In the genomic region with DNA sequence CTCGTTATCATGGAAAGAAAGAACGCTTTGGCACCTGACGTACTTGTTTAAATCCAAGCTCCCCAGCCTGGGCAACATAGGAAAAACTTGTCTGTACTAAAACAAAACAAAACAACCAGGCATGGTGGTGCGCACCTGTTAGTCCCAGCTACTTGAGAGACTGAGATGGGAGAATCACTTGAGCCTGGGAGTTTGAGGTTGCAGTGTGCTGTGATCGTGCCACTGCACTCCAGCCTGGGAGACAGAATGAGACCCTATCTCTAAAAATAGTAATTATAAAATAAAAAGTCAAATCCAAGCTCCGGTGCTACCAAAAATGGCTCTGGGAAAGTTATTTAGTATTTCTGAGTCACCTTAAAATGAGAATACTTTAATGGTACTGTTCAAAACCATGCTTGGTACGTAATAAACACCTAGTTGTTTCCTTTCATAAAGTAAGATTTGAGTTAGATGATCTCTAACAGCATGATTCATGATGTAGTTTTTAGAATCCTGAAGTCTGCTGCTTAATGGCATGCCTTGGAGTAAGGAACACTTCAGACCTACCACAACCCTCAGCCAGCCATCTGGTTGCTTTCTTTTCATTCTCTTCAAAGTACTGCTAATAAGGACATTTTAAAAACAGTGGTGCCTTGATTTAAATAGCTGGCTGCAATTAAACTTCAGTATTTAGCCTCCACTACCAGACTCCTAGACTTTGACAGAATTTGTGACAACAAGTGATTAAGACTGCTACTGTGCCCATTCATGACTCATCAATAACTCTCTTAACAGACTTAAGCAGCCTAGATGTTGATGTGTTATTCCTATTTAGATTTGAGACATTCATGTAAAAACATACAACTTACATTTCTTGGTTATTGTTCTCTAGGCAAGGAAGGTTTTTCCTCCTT, we compare ENCODE assay signal across 20 cellular contexts. TPM values are rescaled to one million over a fixed set of nuclear protein-coding genes. Genes with fewer than 3 reads are reported as not detected.
A peak's percentile ranks its signal among the peaks of the same experiment; 100 is the strongest.
DNase-seq lines count a peak whose midpoint lies in the region; ATAC-seq, FAIRE-seq and TF ChIP-seq lines count a peak whose summit lies in the region.
"Had no signal": no experiment of that assay in that cellular context is flagged by ENCODE, and none has a peak within 500 bp of the region (broad histone marks: within the 10 kb centered on the region; RNA-seq: fewer than 3 reads in every experiment).

No MANE protein-coding gene starts in this region.

- CTCF ChIA-PET in PC-9 (lab: Charles Lee) = no interaction called here
- CTCF ChIA-PET in endothelial cell of umbilical vein (lab: Charles Lee) = no interaction called here

- H3K4me1 ChIP-seq in PC-9 (replicated peaks; ENCODE audit: insufficient read depth) = peaks cover under 1% of the 10 kb centered on the region; the same call in 1 of the 2 replicates
- H3K4me1 ChIP-seq in endothelial cell of umbilical vein (ENCODE audit: control insufficient read depth, extremely low read depth, insufficient read depth, low read length) = no peaks in the 10 kb centered on the region
- no peaks in the 10 kb centered on the region for H3K4me1 ChIP-seq in MM.1S (ENCODE audit: low read length)
- H3K4me1 ChIP-seq: upper lobe of left lung had no signal

- H3K4me3 Mint-ChIP-seq in activated T-cell treated with anti-CD3 and anti-CD28 coated beads, Interleukin-2, amount 50 U/mL, for 4 hours = no peak overlapping the region
- no peak overlapping the region for H3K4me3 Mint-ChIP-seq in stimulated activated effector memory CD8-positive, alpha-beta T cell treated with anti-CD3 and anti-CD28 coated beads, Interleukin-12 subunit alpha, Interleukin-12 subunit beta, amount 100 ng/mL, for 72 hours
- no peak overlapping the region for H3K4me3 Mint-ChIP-seq in stimulated activated memory B cell treated with anti-CD40 and anti-IgM and Interleukin-4, amounts not matched to agents 10 μg/mL and 1 μg/mL and 100 μg/mL, for 72 hours
- H3K4me3 Mint-ChIP-seq: B cell, endodermal cell had no signal

- H3K4me2 ChIP-seq in PC-9 (no peak overlapping the region), endothelial cell of umbilical vein (ENCODE audit: insufficient read depth, low read length) (no peak overlapping the region), MM.1S (ENCODE audit: low read depth, low read length) (no peak overlapping the region)

- FAIRE-seq in endothelial cell of umbilical vein (lab: Jason Lieb, UNC) = peak; percentile 37

- H3K9me2 ChIP-seq in PC-9 (ENCODE audit: insufficient read depth) (no peaks in the 10 kb centered on the region), MM.1S (replicated peaks; ENCODE audit: insufficient read depth, low read length) (no peaks in the 10 kb centered on the region)

- TF ChIP-seq CTCF in PC-9 (conservative IDR thresholded peaks at IDR 0.05) (no peak), endothelial cell of umbilical vein (IDR thresholded peaks at IDR 0.05; ENCODE audit: extremely low read depth in 1 of 2, insufficient read depth in 1 of 2, low read depth in 1 of 2, low read length in 2 of 2) (no peak), MM.1S (IDR thresholded peaks at IDR 0.05; ENCODE audit: low read length) (no peak)

- dilution Hi-C loops in endothelial cell of umbilical vein (cut with MboI; ENCODE audit: extremely low pct_ligation_motif_present, low sequenced_read_pairs) = no loop called here

- no peaks in the 10 kb centered on the region for H3K27me3 Mint-ChIP-seq in activated T-cell treated with anti-CD3 and anti-CD28 coated beads, Interleukin-2, amount 50 U/mL, for 4 hours (ENCODE audit: low read depth)
- H3K27me3 Mint-ChIP-seq in stimulated activated memory B cell treated with anti-CD40 and anti-IgM and Interleukin-4, amounts not matched to agents 10 μg/mL and 1 μg/mL and 100 μg/mL, for 72 hours = no peaks in the 10 kb centered on the region
- H3K27me3 Mint-ChIP-seq: B cell had no signal

- H4K20me1 ChIP-seq in PC-9 (ENCODE audit: insufficient read depth) (no peaks in the 10 kb centered on the region), endothelial cell of umbilical vein (replicated peaks; ENCODE audit: control insufficient read depth, extremely low read depth, insufficient read depth, low read length) (no peaks in the 10 kb centered on the region), MM.1S (ENCODE audit: insufficient read depth, low read length) (no peaks in the 10 kb centered on the region)

- peaks cover 84% of the 10 kb centered on the region for H3K79me2 ChIP-seq in PC-9 (ENCODE audit: low read depth)
- H3K79me2 ChIP-seq in endothelial cell of umbilical vein (ENCODE audit: control insufficient read depth, insufficient read depth, low read length) = peaks cover 2% of the 10 kb centered on the region
- 0 out of 2 replicates have a peak, but pooled peaks cover 4% of the 10 kb centered on the region for H3K79me2 ChIP-seq in MM.1S (ENCODE audit: low read length)

- no peaks in the 10 kb centered on the region for H3K9me3 Mint-ChIP-seq in activated T-cell treated with anti-CD3 and anti-CD28 coated beads, Interleukin-2, amount 50 U/mL, for 4 hours
- no peaks in the 10 kb centered on the region for H3K9me3 Mint-ChIP-seq in stimulated activated effector memory CD8-positive, alpha-beta T cell treated with anti-CD3 and anti-CD28 coated beads, Interleukin-12 subunit alpha, Interleukin-12 subunit beta, amount 100 ng/mL, for 72 hours
- no peaks in the 10 kb centered on the region for H3K9me3 Mint-ChIP-seq in stimulated activated memory B cell treated with anti-CD40 and anti-IgM and Interleukin-4, amounts not matched to agents 10 μg/mL and 1 μg/mL and 100 μg/mL, for 72 hours
- H3K9me3 Mint-ChIP-seq: endodermal cell had no signal

- H3K27me3 ChIP-seq in PC-9 (ENCODE audit: insufficient read depth, low read depth) = no peaks in the 10 kb centered on the region
- no peaks in the 10 kb centered on the region for H3K27me3 ChIP-seq in endothelial cell of umbilical vein (ENCODE audit: control insufficient read depth in 2 of 2, insufficient read depth in 2 of 2, low read length in 2 of 2)
- H3K27me3 ChIP-seq in MM.1S (replicated peaks; ENCODE audit: insufficient read depth, low read length) = no peaks in the 10 kb centered on the region
- H3K27me3 ChIP-seq: sigmoid colon, upper lobe of left lung had no signal

- H3K36me3 Mint-ChIP-seq in activated T-cell treated with anti-CD3 and anti-CD28 coated beads, Interleukin-2, amount 50 U/mL, for 4 hours (ENCODE audit: insufficient read depth) = peaks cover 10% of the 10 kb centered on the region
- H3K36me3 Mint-ChIP-seq in stimulated activated effector memory CD8-positive, alpha-beta T cell treated with anti-CD3 and anti-CD28 coated beads, Interleukin-12 subunit alpha, Interleukin-12 subunit beta, amount 100 ng/mL, for 72 hours = peaks cover 57% of the 10 kb centered on the region
- H3K36me3 Mint-ChIP-seq in stimulated activated memory B cell treated with anti-CD40 and anti-IgM and Interleukin-4, amounts not matched to agents 10 μg/mL and 1 μg/mL and 100 μg/mL, for 72 hours = peaks cover 6% of the 10 kb centered on the region

- no peak overlapping the region for H3K27ac Mint-ChIP-seq in stimulated activated effector memory CD8-positive, alpha-beta T cell treated with anti-CD3 and anti-CD28 coated beads, Interleukin-12 subunit alpha, Interleukin-12 subunit beta, amount 100 ng/mL, for 72 hours
- H3K27ac Mint-ChIP-seq in stimulated activated memory B cell treated with anti-CD40 and anti-IgM and Interleukin-4, amounts not matched to agents 10 μg/mL and 1 μg/mL and 100 μg/mL, for 72 hours = no peak overlapping the region
- H3K27ac Mint-ChIP-seq: B cell, endodermal cell had no signal

- H3K9me3 ChIP-seq in PC-9 (ENCODE audit: insufficient read depth, low read depth) (no peaks in the 10 kb centered on the region), endothelial cell of umbilical vein (replicated peaks; ENCODE audit: control insufficient read depth, insufficient read depth, low read length) (no peaks in the 10 kb centered on the region), MM.1S (replicated peaks; ENCODE audit: insufficient read depth, low read length) (no peaks in the 10 kb centered on the region)
- H3K9me3 ChIP-seq: sigmoid colon, upper lobe of left lung had no signal

- no peak overlapping the region for H2AFZ ChIP-seq in PC-9
- H2AFZ ChIP-seq in endothelial cell of umbilical vein (ENCODE audit: low read depth, low read length) = no peak overlapping the region
- no peak overlapping the region for H2AFZ ChIP-seq in MM.1S (ENCODE audit: low read length)

- intact Hi-C loops in PC-9 (cut with micrococcal nuclease; ENCODE audit: unreplicated experiment) (no loop called here), endothelial cell of umbilical vein (cut with micrococcal nuclease) (no loop called here)

- no peaks in the 10 kb centered on the region for H3K9me1 ChIP-seq in endothelial cell of umbilical vein (replicated peaks; ENCODE audit: control insufficient read depth, extremely low read depth, insufficient read depth, low read length)

- H3K36me3 ChIP-seq in PC-9 (ENCODE audit: low read depth) (peaks cover 7% of the 10 kb centered on the region), endothelial cell of umbilical vein (ENCODE audit: control insufficient read depth in 2 of 2, extremely low read depth in 1 of 2, insufficient read depth in 2 of 2, low read length in 2 of 2) (no peaks in the 10 kb centered on the region), MM.1S (replicated peaks; ENCODE audit: insufficient read depth, low read length) (no peaks in the 10 kb centered on the region)
- H3K36me3 ChIP-seq: sigmoid colon, upper lobe of left lung had no signal

- no peak overlapping the region for H3K9ac ChIP-seq in endothelial cell of umbilical vein (replicated peaks; ENCODE audit: extremely low read depth, insufficient read depth, low read length)
- H3K9ac ChIP-seq in MM.1S (ENCODE audit: low read length) = no peak overlapping the region

- 0 out of 2 replicates have a peak overlapping the region, but pooled peaks have one; percentile 12 for H3K27ac ChIP-seq in PC-9
- no peak overlapping the region for H3K27ac ChIP-seq in endothelial cell of umbilical vein (ENCODE audit: insufficient read depth, low read depth, low read length)
- no peak overlapping the region for H3K27ac ChIP-seq in MM.1S (ENCODE audit: low read length)
- H3K27ac ChIP-seq: sigmoid colon, upper lobe of left lung had no signal

- H3K4me3 ChIP-seq in PC-9 = no peak overlapping the region
- no peak overlapping the region for H3K4me3 ChIP-seq in endothelial cell of umbilical vein (replicated peaks in 1 of 3; ENCODE audit: insufficient read depth in 1 of 3, low read depth in 1 of 3, low read length in 3 of 3)
- H3K4me3 ChIP-seq in MM.1S (ENCODE audit: low read length) = no peak overlapping the region
- H3K4me3 ChIP-seq: sigmoid colon, upper lobe of left lung had no signal

- POLR2A ChIA-PET in PC-9 (lab: Charles Lee; ENCODE audit: unreplicated experiment) = no interaction called here
- POLR2A ChIA-PET in endothelial cell of umbilical vein (lab: Charles Lee) = no interaction called here

- BruUV-seq in PC-9 (replicated peaks; lab: Mats Ljungman, UMichigan) (no TSS peak), endothelial cell of umbilical vein (replicated peaks; lab: Mats Ljungman, UMichigan) (no TSS peak)

- H3K4me1 Mint-ChIP-seq in activated T-cell treated with anti-CD3 and anti-CD28 coated beads, Interleukin-2, amount 50 U/mL, for 4 hours (ENCODE audit: low read depth) = peaks cover 13% of the 10 kb centered on the region
- peaks cover 22% of the 10 kb centered on the region for H3K4me1 Mint-ChIP-seq in stimulated activated effector memory CD8-positive, alpha-beta T cell treated with anti-CD3 and anti-CD28 coated beads, Interleukin-12 subunit alpha, Interleukin-12 subunit beta, amount 100 ng/mL, for 72 hours
- peaks cover 1% of the 10 kb centered on the region for H3K4me1 Mint-ChIP-seq in stimulated activated memory B cell treated with anti-CD40 and anti-IgM and Interleukin-4, amounts not matched to agents 10 μg/mL and 1 μg/mL and 100 μg/mL, for 72 hours

- no peak for DNase-seq in activated T-cell treated with anti-CD3 and anti-CD28 coated beads, Interleukin-2, amount 50 U/mL, for 4 hours
- DNase-seq in activated T-cell treated with anti-CD3 and anti-CD28 coated beads, Interleukin-2, amount 50 U/mL, for 48 hours = no peak
- no peak for DNase-seq in PC-9
- DNase-seq in endothelial cell of umbilical vein (ENCODE audit: low read depth, low spot score) = peak; percentile 17
- DNase-seq in stimulated activated effector memory CD8-positive, alpha-beta T cell treated with anti-CD3 and anti-CD28 coated beads, Interleukin-12 subunit alpha, Interleukin-12 subunit beta, amount 100 ng/mL, for 72 hours (ENCODE audit: low spot score in 2 of 2) = no peak
- no peak for DNase-seq in UCSD-AML1 (lab: John Stamatoyannopoulos, UW; ENCODE audit: unreplicated experiment)
- DNase-seq in MM.1S = no peak
- DNase-seq: activated naive CD4-positive, alpha-beta T cell treated with Interleukin-2 at 50 U/mL for 16 hours; caudate nucleus; DMS79; endodermal cell; KG1; NCI-H1417; NCI-H446 treated with DMSO at 0.1 percent for 48 hours; OCI-M1; sigmoid colon; stimulated activated CD4-positive, alpha-beta T cell treated with anti-CD3 and anti-CD28 coated beads, Interleukin-4, amount 100 ng/mL, for 4 hours; upper lobe of left lung had no signal

- no peak for TF ChIP-seq POLR2A in endothelial cell of umbilical vein (IDR thresholded peaks at IDR 0.05; ENCODE audit: low read depth, low read length)

- H3F3A ChIP-seq in PC-9 (ENCODE audit: insufficient read depth, low read depth) = no peaks in the 10 kb centered on the region
- H3F3A ChIP-seq in MM.1S (ENCODE audit: insufficient read depth, low read length) = no peaks in the 10 kb centered on the region

- peak; percentile 53 to 56 for ATAC-seq in activated T-cell treated with anti-CD3 and anti-CD28 coated beads, Interleukin-2, amount 50 U/mL, for 4 hours
- peak; percentile 87 for ATAC-seq in stimulated activated effector memory CD8-positive, alpha-beta T cell treated with anti-CD3 and anti-CD28 coated beads, Interleukin-12 subunit alpha, Interleukin-12 subunit beta, amount 100 ng/mL, for 72 hours
- no peak for ATAC-seq in stimulated activated memory B cell treated with anti-CD40 and anti-IgM and Interleukin-4, amounts not matched to agents 10 μg/mL and 1 μg/mL and 100 μg/mL, for 72 hours

RNA-seq across cellular contexts. Expression of a gene that starts 8.4 kb away (rescaled TPM):
- 10 to 100 TPM; 27.7 to 38.3 (median 30.4) TPM for total RNA-seq in activated T-cell treated with anti-CD3 and anti-CD28 coated beads, Interleukin-2, amount 50 U/mL, for 4 hours
- total RNA-seq in PC-9 (2021) = 81.0 and 86.8 TPM in 2 replicates
- 35.0 and 37.2 TPM in 2 replicates for total RNA-seq in endothelial cell of umbilical vein
- 49.9 and 56.6 TPM in 2 replicates for polyA plus RNA-seq in endothelial cell of umbilical vein
- polyA plus RNA-seq in endothelial cell of umbilical vein (2011; cell fraction: cytosol; rRNA removed) = 45.3 and 46.8 TPM in 2 replicates
- 43.2 and 44.5 TPM in 2 replicates for polyA plus RNA-seq in endothelial cell of umbilical vein (2011; cell fraction: nucleus; rRNA removed)
- polyA plus RNA-seq in endothelial cell of umbilical vein (2012) = 33.7 and 36.0 TPM in 2 replicates
- 43.4 and 44.7 TPM in 2 replicates for polyA minus RNA-seq in endothelial cell of umbilical vein
- polyA minus RNA-seq in endothelial cell of umbilical vein (2011; cell fraction: cytosol; rRNA and poly(A)+ RNA removed) = 44.4 TPM
- 36.1 and 65.8 TPM in 2 replicates for polyA minus RNA-seq in endothelial cell of umbilical vein (2011; cell fraction: nucleus; rRNA and poly(A)+ RNA removed)

RNA-seq across cellular contexts. Expression of a gene that starts 8.7 kb away (rescaled TPM):
- total RNA-seq in activated T-cell treated with anti-CD3 and anti-CD28 coated beads, Interleukin-2, amount 50 U/mL, for 4 hours = 10 to 100 TPM; 28.9 to 32.4 (median 29.8) TPM
- total RNA-seq in PC-9 (2021) (47.6 and 50.0 TPM in 2 replicates), endothelial cell of umbilical vein (26.2 and 36.6 TPM in 2 replicates)
- 12.9 and 13.2 TPM in 2 replicates for polyA plus RNA-seq in endothelial cell of umbilical vein
- 11.1 and 13.1 TPM in 2 replicates for polyA plus RNA-seq in endothelial cell of umbilical vein (2011; cell fraction: cytosol; rRNA removed)
- 25.4 and 36.2 TPM in 2 replicates for polyA plus RNA-seq in endothelial cell of umbilical vein (2011; cell fraction: nucleus; rRNA removed)
- 15.1 and 22.4 TPM in 2 replicates for polyA plus RNA-seq in endothelial cell of umbilical vein (2012)
- 63.7 and 69.9 TPM in 2 replicates for polyA minus RNA-seq in endothelial cell of umbilical vein
- 30.3 TPM for polyA minus RNA-seq in endothelial cell of umbilical vein (2011; cell fraction: cytosol; rRNA and poly(A)+ RNA removed)
- 51.6 and 77.2 TPM in 2 replicates for polyA minus RNA-seq in endothelial cell of umbilical vein (2011; cell fraction: nucleus; rRNA and poly(A)+ RNA removed)
